23 cellular contexts compared by ENCODE assay signal in genomic region chr7:139614886-139615285, GRCh38.
A peak's percentile ranks its signal among the peaks of the same experiment; 100 is the strongest.
DNase-seq lines count a peak whose midpoint lies in the region; ATAC-seq and TF ChIP-seq lines count a peak whose summit lies in the region.
"Had no signal": no experiment of that assay in that cellular context is flagged by ENCODE, and none has a peak within 500 bp of the region (broad histone marks: within the 10 kb centered on the region; RNA-seq: fewer than 3 reads in every experiment).

No MANE protein-coding gene starts in this region.

- ATAC-seq in upper lobe of right lung (peak; percentile 23), HG03432 (IDR thresholded peaks at IDR 0.05; ENCODE audit: unreplicated experiment) (no peak)
- ATAC-seq: CD8-positive, alpha-beta T cell had no signal

- intact Hi-C loops in dorsolateral prefrontal cortex (cut with DNase I) (loop anchor here in 1 of 2 donors (5.0 to 10.0 kb wide), 2 partner anchors 387 to 710 kb away; no protein-coding TSS in a partner anchor), upper lobe of right lung (cut with DNase I) (no loop called here)

- no peaks in the 10 kb centered on the region for H3K79me2 ChIP-seq in neural progenitor cell (ENCODE audit: low read depth)

- no peak overlapping the region for H3K9ac ChIP-seq in neural progenitor cell

- H3K27me3 ChIP-seq in dorsolateral prefrontal cortex (no peaks in the 10 kb centered on the region), neural progenitor cell (no peaks in the 10 kb centered on the region), upper lobe of right lung (no peaks in the 10 kb centered on the region)

- H3K4me1 ChIP-seq in neural progenitor cell (peaks cover 17% of the 10 kb centered on the region), upper lobe of right lung (peaks cover 4% of the 10 kb centered on the region)

- H3K27ac ChIP-seq in dorsolateral prefrontal cortex (peak overlapping the region in 54 of 59 donors; percentile 1 to 93 (median 78)), neural progenitor cell (no peak overlapping the region), upper lobe of right lung (no peak overlapping the region)
- H3K27ac ChIP-seq: RWPE1 had no signal

- no peaks in the 10 kb centered on the region for H3K27me3 Mint-ChIP-seq in neural progenitor cell (ENCODE audit: insufficient read depth, low read depth)

- no peaks in the 10 kb centered on the region for H3K9me3 Mint-ChIP-seq in neural progenitor cell
- H3K9me3 Mint-ChIP-seq: CD8-positive, alpha-beta T cell; HFFc6 had no signal

- peaks cover 33% of the 10 kb centered on the region for H3K36me3 Mint-ChIP-seq in neural progenitor cell

- TF ChIP-seq CTCF in dorsolateral prefrontal cortex (IDR thresholded peaks at IDR 0.05 in 54 of 56, conservative IDR thresholded peaks at IDR 0.05 in 2 of 56; ENCODE audit: low read depth in 1 of 56, partially characterized antibody in 56 of 56) (no peak), neural progenitor cell (IDR thresholded peaks at IDR 0.05) (no peak), upper lobe of right lung (IDR thresholded peaks at IDR 0.05) (no peak)

- peaks cover 10% of the 10 kb centered on the region for H3F3A ChIP-seq in neural progenitor cell (ENCODE audit: low read depth)

- peaks cover 5% of the 10 kb centered on the region for H4K20me1 ChIP-seq in neural progenitor cell (ENCODE audit: low read depth)

- H3K4me3 ChIP-seq in dorsolateral prefrontal cortex (no peak overlapping the region), neural progenitor cell (no peak overlapping the region), upper lobe of right lung (no peak overlapping the region)

- peak; percentile 41 for DNase-seq in activated CD8-positive, alpha-beta memory T cell treated with anti-CD3 and anti-CD28 coated beads for 24 hours
- no peak for DNase-seq in activated CD8-positive, alpha-beta memory T cell treated with anti-CD3 and anti-CD28 coated beads, Interleukin-2, amount 50 U/mL, for 4 hours
- DNase-seq in dorsolateral prefrontal cortex (no peak), neural progenitor cell (ENCODE audit: low spot score) (no peak), upper lobe of right lung (no peak), NCI-H748 (lab: John Stamatoyannopoulos, UW; ENCODE audit: unreplicated experiment) (no peak), DMS53 (lab: John Stamatoyannopoulos, UW) (no peak)
- DNase-seq: AML-193; Calu3; CD8-positive, alpha-beta T cell; GDM1; HFFc6; KBM-7; NCI-H1092; NCI-H1436; NCI-H187 treated with DMSO at 0.1 percent for 48 hours; NCI-H2107; NCI-H446 treated with DMSO at 0.1 percent for 48 hours; NCI-H69; NK-92 treated with Interleukin-12 subunit alpha and Interleukin-12 subunit beta, amount 100 ng/mL, for 24 hours; SHP77 treated with DMSO at 0.1 percent for 48 hours had no signal

- no peak overlapping the region for H3K4me3 Mint-ChIP-seq in neural progenitor cell
- H3K4me3 Mint-ChIP-seq: CD8-positive, alpha-beta T cell; HFFc6 had no signal

- H2AFZ ChIP-seq in neural progenitor cell (replicated peaks), result no peak overlapping the region

- H3K27ac Mint-ChIP-seq in neural progenitor cell, result peak overlapping the region; percentile 53
- H3K27ac Mint-ChIP-seq: CD8-positive, alpha-beta T cell; HFFc6 had no signal

- H3K36me3 ChIP-seq in neural progenitor cell, result peaks cover 4% of the 10 kb centered on the region
- peaks cover 90% of the 10 kb centered on the region for H3K36me3 ChIP-seq in upper lobe of right lung

- no peak overlapping the region for H3K4me2 ChIP-seq in neural progenitor cell

- H3K4me1 Mint-ChIP-seq in neural progenitor cell, result peaks cover 12% of the 10 kb centered on the region

- H3K9me3 ChIP-seq in neural progenitor cell (ENCODE audit: low read depth) (no peaks in the 10 kb centered on the region), upper lobe of right lung (no peaks in the 10 kb centered on the region)

Comparison
In these comparisons a context has a peak if more than half of its experiments do, and no peak if none do; other contexts are left out.
1. H3K27ac ChIP-seq: peak in dorsolateral prefrontal cortex (54 of 59); none in neural progenitor cell (single experiment) and upper lobe of right lung (single experiment).